In the genomic region with DNA sequence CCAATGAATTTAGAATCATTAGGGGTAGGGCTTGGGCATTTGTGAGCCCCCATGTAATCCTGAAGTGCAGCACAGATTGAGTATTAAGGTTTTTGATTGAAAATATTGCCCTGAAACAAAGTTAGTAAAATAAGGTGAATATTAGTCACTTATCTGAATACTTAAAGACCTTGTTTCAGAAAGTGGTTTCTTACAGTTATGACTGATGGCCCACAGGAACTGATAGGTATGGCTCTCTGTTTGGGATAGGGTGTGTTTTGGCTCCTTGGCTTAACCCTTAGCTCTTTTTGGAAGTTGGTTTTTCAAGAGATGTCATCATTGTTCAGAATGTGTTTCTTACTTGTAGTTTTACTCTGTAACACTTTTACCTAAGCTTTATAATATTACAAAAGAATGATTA, we compare ENCODE assay signal across 15 cellular contexts. TPM values are rescaled to one million over a fixed set of nuclear protein-coding genes. Genes with fewer than 3 reads are reported as not detected.
A peak's percentile ranks its signal among the peaks of the same experiment; 100 is the strongest.
DNase-seq lines count a peak whose midpoint lies in the region; ATAC-seq lines count a peak whose summit lies in the region.
"Had no signal": no experiment of that assay in that cellular context is flagged by ENCODE, and none has a peak within 500 bp of the region (broad histone marks: within the 10 kb centered on the region; RNA-seq: fewer than 3 reads in every experiment).

No MANE protein-coding gene starts in this region.

- no peak overlapping the region for H4K91ac ChIP-seq in neuronal stem cell (ENCODE audit: low read depth, low read length, poor library complexity)

- no peak overlapping the region for H4K8ac ChIP-seq in neuronal stem cell (ENCODE audit: low read depth, low read length)

- ATAC-seq in GM18519 (IDR thresholded peaks at IDR 0.05; ENCODE audit: low FRiP score, unreplicated experiment) (peak; percentile 44), GM21360 (IDR thresholded peaks at IDR 0.05; ENCODE audit: unreplicated experiment) (peak; percentile 46), HG02885 (IDR thresholded peaks at IDR 0.05; ENCODE audit: poor library complexity, unreplicated experiment) (peak; percentile 40), HG03460 (IDR thresholded peaks at IDR 0.05; ENCODE audit: unreplicated experiment) (peak; percentile 36)
- ATAC-seq: activated CD8-positive, alpha-beta memory T cell treated with anti-CD3 and anti-CD28 coated beads, Interleukin-2, amount 10 ng/mL, durations not matched to agents 7 days and 5 days; naive thymus-derived CD4-positive, alpha-beta T cell had no signal

- no peak overlapping the region for H3K4me3 ChIP-seq in effector memory CD4-positive, alpha-beta T cell (ENCODE audit: insufficient read depth, low read depth, low read length, poor library complexity, severe bottlenecking)
- H3K4me3 ChIP-seq in neuronal stem cell (ENCODE audit: low read length in 2 of 2): no peak overlapping the region
- H3K4me3 ChIP-seq: breast epithelium had no signal

- H3K36me3 ChIP-seq in effector memory CD4-positive, alpha-beta T cell (ENCODE audit: control insufficient read depth, insufficient read depth, low read length): peaks cover 3% of the 10 kb centered on the region
- no peaks in the 10 kb centered on the region for H3K36me3 ChIP-seq in neuronal stem cell (replicated peaks in 1 of 2; ENCODE audit: control insufficient read depth in 2 of 2, insufficient read depth in 2 of 2, low read length in 2 of 2)
- H3K36me3 ChIP-seq: breast epithelium had no signal

- H2AFZ ChIP-seq in neuronal stem cell (ENCODE audit: low read length): no peak overlapping the region

- H3K9me3 ChIP-seq in effector memory CD4-positive, alpha-beta T cell (ENCODE audit: control insufficient read depth, low read length): no peaks in the 10 kb centered on the region
- no peaks in the 10 kb centered on the region for H3K9me3 ChIP-seq in neuronal stem cell (replicated peaks in 1 of 2; ENCODE audit: control insufficient read depth in 2 of 2, insufficient read depth in 1 of 2, low read depth in 1 of 2, low read length in 2 of 2)
- H3K9me3 ChIP-seq: breast epithelium had no signal

- no peak overlapping the region for H3K23ac ChIP-seq in neuronal stem cell (ENCODE audit: low read depth, low read length, poor library complexity)

- no peak overlapping the region for H2BK5ac ChIP-seq in neuronal stem cell (ENCODE audit: low read length)

- no peak for DNase-seq in effector memory CD4-positive, alpha-beta T cell
- no peak for DNase-seq in stimulated activated CD8-positive, alpha-beta memory T cell treated with anti-CD3 and anti-CD28 coated beads, Interleukin-4, amount 100 ng/mL, for 48 hours
- DNase-seq in SIG-M5 (lab: John Stamatoyannopoulos, UW): no peak
- no peak for DNase-seq in neuronal stem cell (ENCODE audit: low spot score)
- DNase-seq: activated CD8-positive, alpha-beta memory T cell treated with anti-CD3 and anti-CD28 coated beads, Interleukin-2, amount 10 ng/mL, durations not matched to agents 7 days and 5 days; effector CD4-positive, alpha-beta T cell; naive thymus-derived CD4-positive, alpha-beta T cell; NCI-H1092 treated with DMSO at 0.1 percent for 48 hours; NCI-H226; stimulated activated CD4-positive, alpha-beta T cell treated with anti-CD3 and anti-CD28 coated beads, Interleukin-1b, Interleukin-23, amount 100 ng/mL, for 48 hours had no signal

- no peak overlapping the region for H3K27ac ChIP-seq in effector memory CD4-positive, alpha-beta T cell (ENCODE audit: insufficient read depth, low read length, poor library complexity, severe bottlenecking)
- H3K27ac ChIP-seq in neuronal stem cell (replicated peaks; ENCODE audit: low read length): no peak overlapping the region
- H3K27ac ChIP-seq: breast epithelium had no signal

- H2BK12ac ChIP-seq in neuronal stem cell (ENCODE audit: low read length): no peak overlapping the region

- no peak overlapping the region for H3K9ac ChIP-seq in neuronal stem cell (ENCODE audit: low read depth, low read length, poor library complexity)

- no peak overlapping the region for H3K4me2 ChIP-seq in neuronal stem cell (ENCODE audit: insufficient read depth, low read length, poor library complexity, severe bottlenecking)

- no peak overlapping the region for H3K14ac ChIP-seq in neuronal stem cell (ENCODE audit: low read length)

- H3K4me1 ChIP-seq in effector memory CD4-positive, alpha-beta T cell (ENCODE audit: control insufficient read depth, insufficient read depth, low read length, poor library complexity, severe bottlenecking): peaks cover 15% of the 10 kb centered on the region
- H3K4me1 ChIP-seq in neuronal stem cell (ENCODE audit: control insufficient read depth in 2 of 2, insufficient read depth in 1 of 2, low read depth in 1 of 2, low read length in 2 of 2): peaks cover 0 to 3% of the 10 kb centered on the region in 2 donors
- H3K4me1 ChIP-seq: breast epithelium had no signal

- no peaks in the 10 kb centered on the region for H3K27me3 ChIP-seq in effector memory CD4-positive, alpha-beta T cell (replicated peaks; ENCODE audit: control insufficient read depth, insufficient read depth, low read length, poor library complexity, severe bottlenecking)
- no peaks in the 10 kb centered on the region for H3K27me3 ChIP-seq in neuronal stem cell (ENCODE audit: control insufficient read depth in 3 of 3, insufficient read depth in 3 of 3, low read depth in 1 of 3, low read length in 3 of 3)
- H3K27me3 ChIP-seq: breast epithelium had no signal

- no peaks in the 10 kb centered on the region for H3K79me1 ChIP-seq in neuronal stem cell (ENCODE audit: low read depth, low read length)

- no peak overlapping the region for H2BK15ac ChIP-seq in neuronal stem cell (ENCODE audit: low read length)

- no peak overlapping the region for H3K4ac ChIP-seq in neuronal stem cell (ENCODE audit: low read length)

- H2BK120ac ChIP-seq in neuronal stem cell (ENCODE audit: low read depth, low read length): no peak overlapping the region

- no peak overlapping the region for H2AK5ac ChIP-seq in neuronal stem cell (ENCODE audit: low read depth, low read length)

- H3K18ac ChIP-seq in neuronal stem cell (ENCODE audit: low read length): no peak overlapping the region

RNA-seq across cellular contexts. Expression of a gene that starts 34.8 kb away (rescaled TPM):
- 11.9 TPM for polyA plus RNA-seq in neuronal stem cell (2013, experiment 1 of 2)
- polyA plus RNA-seq in neuronal stem cell (2013, experiment 2 of 2): 12.3 TPM
